ENCODE assay signal across 16 cellular contexts in genomic region chr13:71055644-71056043, GRCh38.
DNase-seq lines count a peak whose midpoint lies in the region; ATAC-seq and TF ChIP-seq lines count a peak whose summit lies in the region.
"Had no signal": no experiment of that assay in that cellular context is flagged by ENCODE, and none has a peak within 500 bp of the region (broad histone marks: within the 10 kb centered on the region; RNA-seq: fewer than 3 reads in every experiment).

No MANE protein-coding gene starts in this region.

- intact Hi-C loops in vagina (cut with DNase I) (no loop called here), A673 (cut with micrococcal nuclease; ENCODE audit: unreplicated experiment) (no loop called here)

- no peak overlapping the region for H3K4me3 Mint-ChIP-seq in endothelial cell (ENCODE audit: unreplicated experiment)
- H3K4me3 Mint-ChIP-seq: CD8-positive, alpha-beta memory T cell had no signal

- TF ChIP-seq CTCF in endothelial cell (IDR thresholded peaks at IDR 0.05; ENCODE audit: unreplicated experiment) (no peak), vagina (IDR thresholded peaks at IDR 0.05) (no peak), A673 (conservative IDR thresholded peaks at IDR 0.05; ENCODE audit: low read depth, low read length) (no peak)

- H3K9me3 ChIP-seq in BLaER1 = peaks cover 14% of the 10 kb centered on the region
- H3K9me3 ChIP-seq in vagina = no peaks in the 10 kb centered on the region
- no peaks in the 10 kb centered on the region for H3K9me3 ChIP-seq in A673 (ENCODE audit: low read depth, low read length, poor library complexity, severe bottlenecking)
- H3K9me3 ChIP-seq: BE2C, Caco-2, HAP-1 had no signal

- H3K27ac ChIP-seq in BLaER1 (no peak overlapping the region), vagina (no peak overlapping the region), A673 (ENCODE audit: low read depth, low read length, poor library complexity, severe bottlenecking) (no peak overlapping the region)

- H3K27ac Mint-ChIP-seq in endothelial cell (ENCODE audit: unreplicated experiment) = peak overlapping the region; percentile 42
- H3K27ac Mint-ChIP-seq: CD8-positive, alpha-beta memory T cell had no signal

- no peak for DNase-seq in endothelial cell (ENCODE audit: low spot score)
- DNase-seq in vagina (ENCODE audit: extremely low spot score in 2 of 2) = no peak
- DNase-seq in A673 (ENCODE audit: low spot score) = no peak
- DNase-seq in DMS53 treated with DMSO at 0.1 percent for 48 hours (lab: John Stamatoyannopoulos, UW; ENCODE audit: unreplicated experiment) = no peak
- DNase-seq: BE2C; Caco-2; CD8-positive, alpha-beta memory T cell; GF-D8; GOT3; IMR-90; Kasumi-1; KBM-7 had no signal

- no peak overlapping the region for H3K9ac ChIP-seq in BLaER1

- no peaks in the 10 kb centered on the region for H3K36me3 Mint-ChIP-seq in endothelial cell (ENCODE audit: low read depth, unreplicated experiment)
- H3K36me3 Mint-ChIP-seq: CD8-positive, alpha-beta memory T cell had no signal

- CTCF ChIA-PET in A673 (lab: Charles Lee) = no interaction called here

- no peak overlapping the region for H3K4me3 ChIP-seq in BLaER1
- no peak overlapping the region for H3K4me3 ChIP-seq in vagina
- no peak overlapping the region for H3K4me3 ChIP-seq in A673 (ENCODE audit: low read depth, low read length, poor library complexity, severe bottlenecking)
- H3K4me3 ChIP-seq: HAP-1 had no signal

- H3K27me3 ChIP-seq in BLaER1 (no peaks in the 10 kb centered on the region), vagina (no peaks in the 10 kb centered on the region), A673 (replicated peaks; ENCODE audit: insufficient read depth, low read depth, low read length, poor library complexity) (peaks cover 4% of the 10 kb centered on the region)
- H3K27me3 ChIP-seq: BE2C had no signal

- H3K27me3 Mint-ChIP-seq in endothelial cell (ENCODE audit: unreplicated experiment) = peaks cover 3% of the 10 kb centered on the region
- H3K27me3 Mint-ChIP-seq: CD8-positive, alpha-beta memory T cell had no signal

- H3K9me3 Mint-ChIP-seq in endothelial cell (ENCODE audit: unreplicated experiment) = no peaks in the 10 kb centered on the region

- no peaks in the 10 kb centered on the region for H3K36me3 ChIP-seq in BLaER1
- H3K36me3 ChIP-seq in vagina = no peaks in the 10 kb centered on the region
- H3K36me3 ChIP-seq in A673 (ENCODE audit: insufficient read depth, low read length, poor library complexity, severe bottlenecking) = no peaks in the 10 kb centered on the region
- H3K36me3 ChIP-seq: BE2C, HAP-1 had no signal

- no peak for TF ChIP-seq POLR2A in vagina (IDR thresholded peaks at IDR 0.05)

- H4K20me1 ChIP-seq in BLaER1 = no peaks in the 10 kb centered on the region

- H3K4me2 ChIP-seq in BLaER1 = peak overlapping the region; percentile 27

- ATAC-seq in GM18502 (IDR thresholded peaks at IDR 0.05; ENCODE audit: poor library complexity, unreplicated experiment) (peak; percentile 32), HG03442 (IDR thresholded peaks at IDR 0.05; ENCODE audit: unreplicated experiment) (peak; percentile 35)

- peaks cover 7% of the 10 kb centered on the region for H3K4me1 Mint-ChIP-seq in endothelial cell (ENCODE audit: unreplicated experiment)
- H3K4me1 Mint-ChIP-seq: CD8-positive, alpha-beta memory T cell had no signal

- no TSS peak for BruUV-seq in A673 (replicated peaks; lab: Mats Ljungman, UMichigan)

- POLR2A ChIA-PET in A673 (lab: Charles Lee; ENCODE audit: low non-redundant PET) = no interaction called here

- H3K4me1 ChIP-seq in BLaER1 (peaks cover 14% of the 10 kb centered on the region), vagina (no peaks in the 10 kb centered on the region), A673 (ENCODE audit: insufficient read depth, low read length, poor library complexity, severe bottlenecking) (no peaks in the 10 kb centered on the region)
- H3K4me1 ChIP-seq: BE2C, Caco-2, HAP-1 had no signal
